11 cellular contexts compared by ENCODE assay signal in genomic region chr5:119327018-119327417, GRCh38. TPM values are rescaled to one million over a fixed set of nuclear protein-coding genes. Genes with fewer than 3 reads are reported as not detected.
DNase-seq lines count a peak whose midpoint lies in the region; ATAC-seq and TF ChIP-seq lines count a peak whose summit lies in the region.
"Had no signal": no experiment of that assay in that cellular context is flagged by ENCODE, and none has a peak within 500 bp of the region (broad histone marks: within the 10 kb centered on the region; RNA-seq: fewer than 3 reads in every experiment).

No MANE protein-coding gene starts in this region.

- H3K4me1 Mint-ChIP-seq in natural killer cell = peaks cover 78 to 86% of the 10 kb centered on the region in 2 donors

- H3K4me3 Mint-ChIP-seq in natural killer cell = no peak overlapping the region

- DNase-seq in stimulated activated naive CD4-positive, alpha-beta T cell treated with Interleukin-2 at 50 U/mL for 16 hours (lab: John Stamatoyannopoulos, UW) = peak; percentile 67
- DNase-seq in stimulated activated naive CD4-positive, alpha-beta T cell (lab: John Stamatoyannopoulos, UW) = no peak
- DNase-seq in activated naive CD4-positive, alpha-beta T cell treated with Interleukin-2 at 50 U/mL for 16 hours = peak; percentile 68
- DNase-seq in natural killer cell = no peak
- no peak for DNase-seq in lower lobe of right lung
- no peak for DNase-seq in NK-92 (lab: John Stamatoyannopoulos, UW; ENCODE audit: unreplicated experiment)
- DNase-seq in dermis blood vessel endothelial cell = no peak
- DNase-seq in HuH-7.5 (ENCODE audit: low spot score) = no peak
- DNase-seq: H7, NCI-H526 treated with DMSO at 0.1 percent for 48 hours, small intestine had no signal

- no peaks in the 10 kb centered on the region for H3K9me3 ChIP-seq in lower lobe of right lung

- H3K27ac Mint-ChIP-seq in natural killer cell = peak overlapping the region; percentile 86 to 88

- no peak overlapping the region for H3K4me3 ChIP-seq in lower lobe of right lung

- H3K27me3 ChIP-seq in lower lobe of right lung (ENCODE audit: low read depth) = no peaks in the 10 kb centered on the region

- H3K9me3 Mint-ChIP-seq in natural killer cell = no peaks in the 10 kb centered on the region

- peaks cover 31% of the 10 kb centered on the region for H3K4me1 ChIP-seq in lower lobe of right lung

- ATAC-seq in natural killer cell (no peak), lower lobe of right lung (no peak)

- no peak overlapping the region for H3K27ac ChIP-seq in lower lobe of right lung

- no peaks in the 10 kb centered on the region for H3K27me3 Mint-ChIP-seq in natural killer cell (ENCODE audit: low read depth in 2 of 2)

- intact Hi-C loops in natural killer cell (cut with micrococcal nuclease) = no loop called here
- intact Hi-C loops in lower lobe of right lung (cut with DNase I) = no loop called here

- H3K36me3 ChIP-seq in lower lobe of right lung = no peaks in the 10 kb centered on the region

- TF ChIP-seq CTCF in natural killer cell (IDR thresholded peaks at IDR 0.05) (no peak), lower lobe of right lung (IDR thresholded peaks at IDR 0.05) (no peak)

- no peaks in the 10 kb centered on the region for H3K36me3 Mint-ChIP-seq in natural killer cell

RNA-seq across cellular contexts. Expression of gene TNFAIP8, which starts 28.8 kb away (rescaled TPM):
- total RNA-seq in natural killer cell (10 to 100 TPM; 47.6 to 87.5 (median 76.3) TPM), lower lobe of right lung (29.5 TPM), dermis blood vessel endothelial cell (13.6 and 15.9 TPM in 2 replicates)

Comparison
In these comparisons a context has a peak if more than half of its experiments do, and no peak if none do; other contexts are left out.
1. DNase-seq: peak in stimulated activated naive CD4-positive, alpha-beta T cell treated with Interleukin-2 at 50 U/mL for 16 hours (single experiment) and activated naive CD4-positive, alpha-beta T cell treated with Interleukin-2 at 50 U/mL for 16 hours (single experiment); none in stimulated activated naive CD4-positive, alpha-beta T cell (0 of 6), natural killer cell (single experiment), lower lobe of right lung (single experiment), NK-92 (single experiment), dermis blood vessel endothelial cell (single experiment) and HuH-7.5 (single experiment).